8 cellular contexts compared by ENCODE assay signal in the genomic region with DNA sequence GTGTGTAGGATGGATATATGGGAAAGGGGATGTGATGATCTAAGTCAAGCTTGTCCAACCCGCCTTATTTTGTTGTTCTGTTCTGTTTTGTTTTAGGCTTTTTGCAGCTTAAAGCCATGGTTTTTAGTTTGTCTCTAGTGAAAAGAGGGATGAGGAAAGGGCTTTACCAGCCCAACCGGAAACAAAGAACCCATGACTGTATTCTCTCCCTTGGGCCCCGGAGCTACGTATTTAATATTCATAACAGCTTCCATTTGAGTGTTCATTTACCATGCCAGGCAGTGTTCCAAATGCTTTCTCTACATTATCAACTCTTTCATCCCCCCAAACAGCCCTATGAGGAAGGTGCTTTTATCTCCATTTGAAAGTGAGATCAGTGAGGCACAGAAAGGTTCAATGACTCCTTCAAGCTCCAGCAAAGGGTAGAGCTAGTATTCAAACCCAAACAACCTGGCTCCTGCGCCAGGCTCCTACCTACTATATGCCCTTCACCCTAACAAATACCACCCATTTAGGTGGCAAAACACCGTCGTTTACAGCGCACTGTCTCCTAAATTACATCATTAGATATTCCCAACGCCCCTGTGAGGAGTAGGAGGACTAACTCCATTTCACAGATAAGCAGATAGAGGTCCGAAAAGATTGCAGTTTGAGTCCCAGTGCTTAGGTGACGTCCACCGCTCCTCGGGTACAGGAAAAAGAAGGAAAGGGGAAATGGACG. TPM values are rescaled to one million over a fixed set of nuclear protein-coding genes. Genes with fewer than 3 reads are reported as not detected.
DNase-seq lines count a peak whose midpoint lies in the region; ATAC-seq and TF ChIP-seq lines count a peak whose summit lies in the region.

No MANE protein-coding gene starts in this region.

- POLR2A ChIA-PET in BJ (lab: Charles Lee): interaction anchor here (0.6 to 1.6 kb wide), 3 partner anchors 9 to 402 kb away, joined by 5 to 21 read pairs (median 5); no protein-coding TSS in a partner anchor

- peaks cover 24% of the 10 kb centered on the region for H3K36me3 Mint-ChIP-seq in T-helper 2 cell treated with Interferon-gamma antibody and Interleukin-4, amounts not matched to agents 5 μg/mL and 100 μg/mL, for 36 hours (ENCODE audit: low read depth)

- peak overlapping the region; percentile 83 for H3K23ac ChIP-seq in neuronal stem cell (ENCODE audit: low read depth, low read length, poor library complexity)

- H3K4me3 Mint-ChIP-seq in T-helper 2 cell treated with Interferon-gamma antibody and Interleukin-4, amounts not matched to agents 5 μg/mL and 100 μg/mL, for 36 hours: peak overlapping the region; percentile 88

- peak overlapping the region; percentile 83 for H3K27ac Mint-ChIP-seq in T-helper 2 cell treated with Interferon-gamma antibody and Interleukin-4, amounts not matched to agents 5 μg/mL and 100 μg/mL, for 36 hours

- no peaks in the 10 kb centered on the region for H3K9me3 Mint-ChIP-seq in T-helper 2 cell treated with Interferon-gamma antibody and Interleukin-4, amounts not matched to agents 5 μg/mL and 100 μg/mL, for 36 hours

- peak overlapping the region; percentile 97 for H3K9ac ChIP-seq in neuronal stem cell (ENCODE audit: low read depth, low read length, poor library complexity)

- 6% methylated on average over 14 of the region's 14 CpGs for WGBS in esophagus, 2 donors
- no CpG with 5 or more reads among the region's 14 CpGs for WGBS in neuronal stem cell (ENCODE audit: extremely low coverage in 2 of 2, insufficient read length in 2 of 2, insufficient replicate concordance in 1 of 2), 2 donors

- H4K91ac ChIP-seq in neuronal stem cell (ENCODE audit: low read depth, low read length, poor library complexity): no peak overlapping the region

- H3K14ac ChIP-seq in neuronal stem cell (ENCODE audit: low read length): no peak overlapping the region

- H3K18ac ChIP-seq in neuronal stem cell (ENCODE audit: low read length): peak overlapping the region; percentile 78

- peak overlapping the region; percentile 3 for H2AK5ac ChIP-seq in neuronal stem cell (ENCODE audit: low read depth, low read length)

- H3K27me3 ChIP-seq in BJ (ENCODE audit: control insufficient read depth, insufficient read depth, low read length) (no peaks in the 10 kb centered on the region), esophagus (ENCODE audit: control insufficient read depth in 1 of 2, insufficient read depth in 2 of 2, low read length in 2 of 2) (no peaks in the 10 kb centered on the region), neuronal stem cell (ENCODE audit: control insufficient read depth in 3 of 3, insufficient read depth in 3 of 3, low read depth in 1 of 3, low read length in 3 of 3) (no peaks in the 10 kb centered on the region)

- peaks cover 2% of the 10 kb centered on the region; the same call in 1 of the 2 replicates for H3K36me3 ChIP-seq in BJ (ENCODE audit: control insufficient read depth, insufficient read depth, low read length)
- no peaks in the 10 kb centered on the region for H3K36me3 ChIP-seq in esophagus (ENCODE audit: control insufficient read depth in 2 of 2, insufficient read depth in 2 of 2, low read length in 1 of 2)
- peaks cover 8 to 42% of the 10 kb centered on the region in 2 donors for H3K36me3 ChIP-seq in neuronal stem cell (replicated peaks in 1 of 2; ENCODE audit: control insufficient read depth in 2 of 2, insufficient read depth in 2 of 2, low read length in 2 of 2)

- H3K4ac ChIP-seq in neuronal stem cell (ENCODE audit: low read length): no peak overlapping the region

- no peaks in the 10 kb centered on the region for H3K79me1 ChIP-seq in neuronal stem cell (ENCODE audit: low read depth, low read length)

- peak overlapping the region; percentile 72 for H3K4me2 ChIP-seq in neuronal stem cell (ENCODE audit: insufficient read depth, low read length, poor library complexity, severe bottlenecking)

- peak overlapping the region; percentile 5 for H4K8ac ChIP-seq in neuronal stem cell (ENCODE audit: low read depth, low read length)

- H3K4me1 Mint-ChIP-seq in T-helper 2 cell treated with Interferon-gamma antibody and Interleukin-4, amounts not matched to agents 5 μg/mL and 100 μg/mL, for 36 hours (ENCODE audit: low read depth): peaks cover 31% of the 10 kb centered on the region

- no peak overlapping the region for H2BK120ac ChIP-seq in neuronal stem cell (ENCODE audit: low read depth, low read length)

- ATAC-seq in GM21723 (IDR thresholded peaks at IDR 0.05; ENCODE audit: unreplicated experiment) (peak; percentile 2), GM21825 (IDR thresholded peaks at IDR 0.05; ENCODE audit: unreplicated experiment) (no peak), HG03469 (IDR thresholded peaks at IDR 0.05; ENCODE audit: unreplicated experiment) (no peak), GM21786 (IDR thresholded peaks at IDR 0.05; ENCODE audit: unreplicated experiment) (no peak)

- TF ChIP-seq CTCF in BJ (IDR thresholded peaks at IDR 0.05; ENCODE audit: insufficient read depth, low read depth, low read length): no peak

- no peak overlapping the region for H2BK15ac ChIP-seq in neuronal stem cell (ENCODE audit: low read length)

- DNase-seq in BJ (ENCODE audit: low read depth) (no peak), neuronal stem cell (ENCODE audit: low spot score) (no peak)
- no peak for DNase-seq in T-helper 2 cell treated with Interferon-gamma antibody and Interleukin-4, amounts not matched to agents 5 μg/mL and 100 μg/mL, for 36 hours (ENCODE audit: low spot score)

- H2BK5ac ChIP-seq in neuronal stem cell (ENCODE audit: low read length): peak overlapping the region; percentile 79

- no peaks in the 10 kb centered on the region for H3K27me3 Mint-ChIP-seq in T-helper 2 cell treated with Interferon-gamma antibody and Interleukin-4, amounts not matched to agents 5 μg/mL and 100 μg/mL, for 36 hours (ENCODE audit: low read depth)

- peak overlapping the region; percentile 90 to 92 for H3K27ac ChIP-seq in esophagus (ENCODE audit: low read depth in 2 of 2, low read length in 1 of 2)
- H3K27ac ChIP-seq in neuronal stem cell (replicated peaks; ENCODE audit: low read length): peak overlapping the region; percentile 95

- peak overlapping the region; percentile 65 for H3K4me3 ChIP-seq in BJ (ENCODE audit: low read depth, low read length)
- H3K4me3 ChIP-seq in esophagus (ENCODE audit: low read depth in 1 of 2, low read length in 2 of 2): peak overlapping the region; percentile 94 to 97
- peak overlapping the region; percentile 68 to 90 for H3K4me3 ChIP-seq in neuronal stem cell (ENCODE audit: low read length in 2 of 2)

- H2AFZ ChIP-seq in neuronal stem cell (ENCODE audit: low read length): peak overlapping the region; percentile 94

- H3K4me1 ChIP-seq in esophagus (ENCODE audit: control insufficient read depth in 2 of 2, insufficient read depth in 2 of 2, low read length in 1 of 2) (no peaks in the 10 kb centered on the region), neuronal stem cell (ENCODE audit: control insufficient read depth in 2 of 2, insufficient read depth in 1 of 2, low read depth in 1 of 2, low read length in 2 of 2) (peaks cover 4% of the 10 kb centered on the region in 2 donors)

- no peak overlapping the region for H2BK12ac ChIP-seq in neuronal stem cell (ENCODE audit: low read length)

- CTCF ChIA-PET in BJ (lab: Yijun Ruan, JAX): interaction anchor here (0.7 to 3.8 kb wide), 8 partner anchors 10 to 436 kb away, joined by 3 to 19 read pairs (median 4); no protein-coding TSS in a partner anchor

- H3K9me3 ChIP-seq in esophagus (ENCODE audit: control insufficient read depth in 2 of 2, insufficient read depth in 1 of 2, low read depth in 1 of 2, low read length in 1 of 2) (no peaks in the 10 kb centered on the region), neuronal stem cell (replicated peaks in 1 of 2; ENCODE audit: control insufficient read depth in 2 of 2, insufficient read depth in 1 of 2, low read depth in 1 of 2, low read length in 2 of 2) (no peaks in the 10 kb centered on the region)

RNA-seq across cellular contexts. Expression of gene GTPBP8, which starts 27.8 kb away (rescaled TPM):
- polyA plus RNA-seq in BJ (2011; rRNA removed) (16.7 and 18.3 TPM in 2 replicates), esophagus (10 to 100 TPM in 1 of 2 donors, 1 to 10 TPM in 1; 4.7 to 14.8 TPM)
- polyA minus RNA-seq in BJ (2011; rRNA and poly(A)+ RNA removed): 19.9 and 25.1 TPM in 2 replicates
- polyA plus RNA-seq in neuronal stem cell (2013, experiment 1 of 2): 51.2 TPM
- polyA plus RNA-seq in neuronal stem cell (2013, experiment 2 of 2): 53.9 TPM

RNA-seq across cellular contexts. Expression of gene CD200R1, which starts 43.7 kb away (rescaled TPM):
- polyA plus RNA-seq in BJ (2011; rRNA removed): not detected in 2 replicates
- polyA minus RNA-seq in BJ (2011; rRNA and poly(A)+ RNA removed): not detected in 2 replicates
- 1 to 10 TPM; 1.5 to 2.2 TPM for polyA plus RNA-seq in esophagus
- polyA plus RNA-seq in neuronal stem cell (2013, experiment 1 of 2): 0.04 TPM
- polyA plus RNA-seq in neuronal stem cell (2013, experiment 2 of 2): 0.06 TPM
